Comparison of ENCODE assay signal across 1 cellular context in genomic region chr1:31936966-31937299, GRCh38.
TF ChIP-seq lines count a peak whose summit lies in the region.

No MANE protein-coding gene starts in this region.

TF ChIP-seq in K562, 482 proteins besides CTCF, POLR2A, EP300 and RAD21 (continued from another document and continues in another):
- no peak for TF ChIP-seq ZBTB40 (IDR thresholded peaks at IDR 0.05)
- TF ChIP-seq ZBTB40 (CRISPR knock-in tag; IDR thresholded peaks at IDR 0.05): no peak
- no peak for TF ChIP-seq GMEB1 (CRISPR knock-in tag; IDR thresholded peaks at IDR 0.05)
- no peak for TF ChIP-seq KDM4B (IDR thresholded peaks at IDR 0.05; ENCODE audit: borderline replicate concordance in 2 of 2, low read depth in 1 of 2)
- TF ChIP-seq SMARCC2 (IDR thresholded peaks at IDR 0.05; ENCODE audit: low read depth): no peak
- TF ChIP-seq E2F4 (CRISPR knock-in tag; IDR thresholded peaks at IDR 0.05; ENCODE audit: low read depth): no peak
- no peak for TF ChIP-seq POLR2G (IDR thresholded peaks at IDR 0.05; ENCODE audit: low read depth, low read length)
- no peak for TF ChIP-seq HMG20B (CRISPR knock-in tag; IDR thresholded peaks at IDR 0.05)
- 0 out of 2 replicates have a peak, but pooled peaks have one; percentile 2 for TF ChIP-seq MIER1 (IDR thresholded peaks at IDR 0.05; ENCODE audit: low read depth)
- TF ChIP-seq PTTG1 (tag; IDR thresholded peaks at IDR 0.05; ENCODE audit: low read depth): no peak
- TF ChIP-seq NR2F6 (CRISPR knock-in tag; IDR thresholded peaks at IDR 0.05): no peak
- TF ChIP-seq ZNF408 (CRISPR knock-in tag; IDR thresholded peaks at IDR 0.05; ENCODE audit: low read depth): no peak
- TF ChIP-seq BRD4 (IDR thresholded peaks at IDR 0.05): 0 out of 2 replicates have a peak, but pooled peaks have one; percentile 74
- no peak for TF ChIP-seq TEAD1 (CRISPR knock-in tag; IDR thresholded peaks at IDR 0.05)
- TF ChIP-seq ZBTB17 (CRISPR knock-in tag; IDR thresholded peaks at IDR 0.05): no peak
- TF ChIP-seq KHSRP (IDR thresholded peaks at IDR 0.05): no peak
- no peak for TF ChIP-seq PCBP2 (IDR thresholded peaks at IDR 0.05; ENCODE audit: low read depth, low read length, poor library complexity, severe bottlenecking)
- no peak for TF ChIP-seq NCOA2 (IDR thresholded peaks at IDR 0.05; ENCODE audit: partially characterized antibody in 2 of 2)
- TF ChIP-seq ZNF584 (CRISPR knock-in tag; IDR thresholded peaks at IDR 0.05; ENCODE audit: low read depth): 0 out of 2 replicates have a peak, but pooled peaks have one; percentile 1
- no peak for TF ChIP-seq ZNF589 (CRISPR knock-in tag; IDR thresholded peaks at IDR 0.05; ENCODE audit: low read depth)
- 0 out of 4 replicates have a peak, but pooled peaks of 1 of the 2 experiments have one; percentile 5 for TF ChIP-seq MAZ (CRISPR knock-in tag; conservative IDR thresholded peaks at IDR 0.05 in 1 of 2, IDR thresholded peaks at IDR 0.05 in 1 of 2)
- no peak for TF ChIP-seq E2F8 (IDR thresholded peaks at IDR 0.05; ENCODE audit: low read depth, partially characterized antibody)
- no peak for TF ChIP-seq SNRNP70 (optimal IDR thresholded peaks at IDR 0.05; ENCODE audit: low read depth, low read length)
- TF ChIP-seq NCOA6 (IDR thresholded peaks at IDR 0.05): 0 out of 2 replicates have a peak, but pooled peaks have one; percentile 4
- TF ChIP-seq ZKSCAN8 (CRISPR knock-in tag; IDR thresholded peaks at IDR 0.05): no peak
- TF ChIP-seq PYGO2 (tag; IDR thresholded peaks at IDR 0.05): no peak
- TF ChIP-seq DACH1 (IDR thresholded peaks at IDR 0.05; ENCODE audit: partially characterized antibody): no peak
- TF ChIP-seq ARHGAP35 (IDR thresholded peaks at IDR 0.05; ENCODE audit: partially characterized antibody): no peak
- TF ChIP-seq HDAC2 (IDR thresholded peaks at IDR 0.05): no peak
- no peak for TF ChIP-seq EZH2 (IDR thresholded peaks at IDR 0.05; ENCODE audit: borderline replicate concordance, low read depth, low read length)
- TF ChIP-seq ZNF695 (CRISPR knock-in tag; IDR thresholded peaks at IDR 0.05): no peak
- TF ChIP-seq CSDE1 (IDR thresholded peaks at IDR 0.05): no peak
- no peak for TF ChIP-seq EHMT2 (IDR thresholded peaks at IDR 0.05)
- no peak for TF ChIP-seq U2AF2 (optimal IDR thresholded peaks at IDR 0.05; ENCODE audit: low read depth, low read length)
- no peak for TF ChIP-seq KLF16 (IDR thresholded peaks at IDR 0.05)
- no peak for TF ChIP-seq ILF3 (IDR thresholded peaks at IDR 0.05; ENCODE audit: borderline replicate concordance)
- TF ChIP-seq RBM25 (IDR thresholded peaks at IDR 0.05; ENCODE audit: low read depth, low read length, severe bottlenecking): no peak
- no peak for TF ChIP-seq TCF3 (CRISPR knock-in tag; IDR thresholded peaks at IDR 0.05)
- TF ChIP-seq NR4A1 (CRISPR knock-in tag; IDR thresholded peaks at IDR 0.05): no peak
- TF ChIP-seq NR4A1 (tag; IDR thresholded peaks at IDR 0.05): no peak
- TF ChIP-seq JUNB (CRISPR knock-in tag; conservative IDR thresholded peaks at IDR 0.05): no peak
- no peak for TF ChIP-seq RERE (CRISPR knock-in tag; IDR thresholded peaks at IDR 0.05; ENCODE audit: borderline replicate concordance)
- no peak for TF ChIP-seq FOXP4 (CRISPR knock-in tag; IDR thresholded peaks at IDR 0.05; ENCODE audit: borderline replicate concordance)
